1 cellular context compared by ENCODE assay signal in genomic region chr1:59707216-59707615, GRCh38.
TF ChIP-seq lines count a peak whose summit lies in the region.

No MANE protein-coding gene starts in this region.

TF ChIP-seq in SK-N-SH, 30 proteins besides CTCF, POLR2A, EP300 and RAD21 (continued from another document):
- TF ChIP-seq MXI1 (IDR thresholded peaks at IDR 0.05; ENCODE audit: low read depth, low read length) (no peak), USF1 (IDR thresholded peaks at IDR 0.05; ENCODE audit: borderline replicate concordance, low read depth) (no peak), CHD2 (IDR thresholded peaks at IDR 0.05; ENCODE audit: low read length, partially characterized antibody) (no peak), YY1 (IDR thresholded peaks at IDR 0.05; ENCODE audit: low read depth) (peak; percentile 14; the same call in 1 of the 2 replicates), SMC3 (IDR thresholded peaks at IDR 0.05; ENCODE audit: low read depth, low read length) (no peak), FOSL2 (IDR thresholded peaks at IDR 0.05; ENCODE audit: borderline replicate concordance, low read depth) (peak; percentile 96), ZBTB33 (IDR thresholded peaks at IDR 0.05; ENCODE audit: borderline replicate concordance, low read depth) (no peak), SIN3A (IDR thresholded peaks at IDR 0.05; ENCODE audit: borderline replicate concordance, low read depth, low read length) (no peak; the same call in 1 of the 2 replicates), MEF2A (IDR thresholded peaks at IDR 0.05; ENCODE audit: borderline replicate concordance, low read depth) (no peak), GATA2 (CRISPR knock-in tag; IDR thresholded peaks at IDR 0.05) (no peak), EZH2phosphoT487 (IDR thresholded peaks at IDR 0.05; ENCODE audit: borderline replicate concordance, low read depth) (no peak), TEAD4 (IDR thresholded peaks at IDR 0.05; ENCODE audit: borderline replicate concordance, insufficient read depth) (0 out of 2 replicates have a peak, but pooled peaks have one; percentile 27), FOXM1 (IDR thresholded peaks at IDR 0.05; ENCODE audit: low read depth) (0 out of 2 replicates have a peak, but pooled peaks have one; percentile 14), NFIC (IDR thresholded peaks at IDR 0.05; ENCODE audit: borderline replicate concordance) (peak; percentile 91), RCOR1 (IDR thresholded peaks at IDR 0.05; ENCODE audit: low read length) (no peak), RFX5 (IDR thresholded peaks at IDR 0.05; ENCODE audit: low read length) (no peak), POLR2AphosphoS5 (IDR thresholded peaks at IDR 0.05; ENCODE audit: low read depth, low read length) (peak; percentile 55; the same call in 1 of the 2 replicates), NRF1 (IDR thresholded peaks at IDR 0.05; ENCODE audit: low read depth, low read length) (no peak), TCF12 (IDR thresholded peaks at IDR 0.05) (peak; percentile 85), RXRA (IDR thresholded peaks at IDR 0.05; ENCODE audit: borderline replicate concordance, low read depth) (peak; percentile 74; the same call in 1 of the 2 replicates), FOXJ3 (CRISPR knock-in tag; IDR thresholded peaks at IDR 0.05) (no peak), REST (IDR thresholded peaks at IDR 0.05; ENCODE audit: low read depth, low read length) (peak; percentile 49; the same call in 1 of the 2 replicates), MAX (IDR thresholded peaks at IDR 0.05; ENCODE audit: low read depth) (peak; percentile 83)
